ENCODE assay signal across 2 cellular contexts in the genomic region with DNA sequence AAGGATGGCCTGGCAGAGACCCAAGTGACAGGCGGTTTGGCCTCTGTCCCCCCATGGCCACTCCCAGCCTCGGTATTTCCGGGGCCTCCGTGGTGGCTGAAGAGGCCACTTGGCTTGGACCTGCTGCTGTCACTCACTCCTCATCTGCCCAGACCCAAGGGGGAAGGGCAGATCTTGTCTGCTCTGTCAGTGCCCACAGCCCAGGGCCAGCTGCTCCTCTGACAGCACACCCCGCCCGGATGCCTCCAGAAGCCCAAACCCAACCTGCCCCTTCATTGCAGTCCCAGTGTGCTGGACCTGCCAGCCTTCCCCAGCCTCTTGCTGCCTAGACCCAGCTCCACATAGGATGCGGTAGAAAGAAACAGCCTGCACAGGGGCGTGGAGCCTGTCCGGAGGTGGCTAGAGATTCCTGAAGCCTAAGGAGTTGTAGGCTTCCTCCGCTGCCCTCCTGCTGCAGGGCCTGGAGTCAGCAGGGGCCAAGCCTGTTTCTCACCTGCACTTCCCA.
A peak's percentile ranks its signal among the peaks of the same experiment; 100 is the strongest.
TF ChIP-seq lines count a peak whose summit lies in the region.

No MANE protein-coding gene starts in this region.

TF ChIP-seq in HepG2, 621 proteins besides CTCF, POLR2A, EP300 and RAD21 (continued from another document and continues in another):
- TF ChIP-seq, protein P1, sequence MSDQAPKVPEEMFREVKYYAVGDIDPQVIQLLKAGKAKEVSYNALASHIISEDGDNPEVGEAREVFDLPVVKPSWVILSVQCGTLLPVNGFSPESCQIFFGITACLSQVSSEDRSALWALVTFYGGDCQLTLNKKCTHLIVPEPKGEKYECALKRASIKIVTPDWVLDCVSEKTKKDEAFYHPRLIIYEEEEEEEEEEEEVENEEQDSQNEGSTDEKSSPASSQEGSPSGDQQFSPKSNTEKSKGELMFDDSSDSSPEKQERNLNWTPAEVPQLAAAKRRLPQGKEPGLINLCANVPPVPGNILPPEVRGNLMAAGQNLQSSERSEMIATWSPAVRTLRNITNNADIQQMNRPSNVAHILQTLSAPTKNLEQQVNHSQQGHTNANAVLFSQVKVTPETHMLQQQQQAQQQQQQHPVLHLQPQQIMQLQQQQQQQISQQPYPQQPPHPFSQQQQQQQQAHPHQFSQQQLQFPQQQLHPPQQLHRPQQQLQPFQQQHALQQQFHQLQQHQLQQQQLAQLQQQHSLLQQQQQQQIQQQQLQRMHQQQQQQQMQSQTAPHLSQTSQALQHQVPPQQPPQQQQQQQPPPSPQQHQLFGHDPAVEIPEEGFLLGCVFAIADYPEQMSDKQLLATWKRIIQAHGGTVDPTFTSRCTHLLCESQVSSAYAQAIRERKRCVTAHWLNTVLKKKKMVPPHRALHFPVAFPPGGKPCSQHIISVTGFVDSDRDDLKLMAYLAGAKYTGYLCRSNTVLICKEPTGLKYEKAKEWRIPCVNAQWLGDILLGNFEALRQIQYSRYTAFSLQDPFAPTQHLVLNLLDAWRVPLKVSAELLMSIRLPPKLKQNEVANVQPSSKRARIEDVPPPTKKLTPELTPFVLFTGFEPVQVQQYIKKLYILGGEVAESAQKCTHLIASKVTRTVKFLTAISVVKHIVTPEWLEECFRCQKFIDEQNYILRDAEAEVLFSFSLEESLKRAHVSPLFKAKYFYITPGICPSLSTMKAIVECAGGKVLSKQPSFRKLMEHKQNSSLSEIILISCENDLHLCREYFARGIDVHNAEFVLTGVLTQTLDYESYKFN (CRISPR knock-in tag; conservative IDR thresholded peaks at IDR 0.05) = peak; percentile 35; the same call in 1 of the 2 replicates
- TF ChIP-seq, protein P2, sequence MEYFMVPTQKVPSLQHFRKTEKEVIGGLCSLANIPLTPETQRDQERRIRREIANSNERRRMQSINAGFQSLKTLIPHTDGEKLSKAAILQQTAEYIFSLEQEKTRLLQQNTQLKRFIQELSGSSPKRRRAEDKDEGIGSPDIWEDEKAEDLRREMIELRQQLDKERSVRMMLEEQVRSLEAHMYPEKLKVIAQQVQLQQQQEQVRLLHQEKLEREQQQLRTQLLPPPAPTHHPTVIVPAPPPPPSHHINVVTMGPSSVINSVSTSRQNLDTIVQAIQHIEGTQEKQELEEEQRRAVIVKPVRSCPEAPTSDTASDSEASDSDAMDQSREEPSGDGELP (IDR thresholded peaks at IDR 0.05; ENCODE audit: borderline replicate concordance, low read depth) = peak; percentile 10; the same call in 1 of the 2 replicates
- TF ChIP-seq RARA (CRISPR knock-in tag; IDR thresholded peaks at IDR 0.05) (peak; percentile 13; the same call in 1 of the 2 replicates), SRSF4 (IDR thresholded peaks at IDR 0.05; ENCODE audit: low read depth, low read length, poor library complexity, severe bottlenecking) (no peak), ZMYM3 (CRISPR knock-in tag; IDR thresholded peaks at IDR 0.05) (0 out of 2 replicates have a peak, but pooled peaks have one; percentile 37), GATAD2A (CRISPR knock-in tag; IDR thresholded peaks at IDR 0.05) (0 out of 2 replicates have a peak, but pooled peaks have one; percentile 22), SALL1 (CRISPR knock-in tag; IDR thresholded peaks at IDR 0.05) (peak; percentile 44; the same call in 1 of the 2 replicates), TEAD3 (CRISPR knock-in tag; optimal IDR thresholded peaks at IDR 0.05; ENCODE audit: borderline replicate concordance) (peak; percentile 97)
- TF ChIP-seq, protein P3, sequence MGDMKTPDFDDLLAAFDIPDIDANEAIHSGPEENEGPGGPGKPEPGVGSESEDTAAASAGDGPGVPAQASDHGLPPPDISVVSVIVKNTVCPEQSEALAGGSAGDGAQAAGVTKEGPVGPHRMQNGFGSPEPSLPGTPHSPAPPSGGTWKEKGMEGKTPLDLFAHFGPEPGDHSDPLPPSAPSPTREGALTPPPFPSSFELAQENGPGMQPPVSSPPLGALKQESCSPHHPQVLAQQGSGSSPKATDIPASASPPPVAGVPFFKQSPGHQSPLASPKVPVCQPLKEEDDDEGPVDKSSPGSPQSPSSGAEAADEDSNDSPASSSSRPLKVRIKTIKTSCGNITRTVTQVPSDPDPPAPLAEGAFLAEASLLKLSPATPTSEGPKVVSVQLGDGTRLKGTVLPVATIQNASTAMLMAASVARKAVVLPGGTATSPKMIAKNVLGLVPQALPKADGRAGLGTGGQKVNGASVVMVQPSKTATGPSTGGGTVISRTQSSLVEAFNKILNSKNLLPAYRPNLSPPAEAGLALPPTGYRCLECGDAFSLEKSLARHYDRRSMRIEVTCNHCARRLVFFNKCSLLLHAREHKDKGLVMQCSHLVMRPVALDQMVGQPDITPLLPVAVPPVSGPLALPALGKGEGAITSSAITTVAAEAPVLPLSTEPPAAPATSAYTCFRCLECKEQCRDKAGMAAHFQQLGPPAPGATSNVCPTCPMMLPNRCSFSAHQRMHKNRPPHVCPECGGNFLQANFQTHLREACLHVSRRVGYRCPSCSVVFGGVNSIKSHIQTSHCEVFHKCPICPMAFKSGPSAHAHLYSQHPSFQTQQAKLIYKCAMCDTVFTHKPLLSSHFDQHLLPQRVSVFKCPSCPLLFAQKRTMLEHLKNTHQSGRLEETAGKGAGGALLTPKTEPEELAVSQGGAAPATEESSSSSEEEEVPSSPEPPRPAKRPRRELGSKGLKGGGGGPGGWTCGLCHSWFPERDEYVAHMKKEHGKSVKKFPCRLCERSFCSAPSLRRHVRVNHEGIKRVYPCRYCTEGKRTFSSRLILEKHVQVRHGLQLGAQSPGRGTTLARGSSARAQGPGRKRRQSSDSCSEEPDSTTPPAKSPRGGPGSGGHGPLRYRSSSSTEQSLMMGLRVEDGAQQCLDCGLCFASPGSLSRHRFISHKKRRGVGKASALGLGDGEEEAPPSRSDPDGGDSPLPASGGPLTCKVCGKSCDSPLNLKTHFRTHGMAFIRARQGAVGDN (CRISPR knock-in tag; IDR thresholded peaks at IDR 0.05) = peak; percentile 51

TF ChIP-seq in SK-N-SH treated with all-trans-retinoic acid at 6 μM for 48 hours, 23 proteins besides CTCF, POLR2A, EP300 and RAD21 (continued from another document):
- TF ChIP-seq, protein P4, sequence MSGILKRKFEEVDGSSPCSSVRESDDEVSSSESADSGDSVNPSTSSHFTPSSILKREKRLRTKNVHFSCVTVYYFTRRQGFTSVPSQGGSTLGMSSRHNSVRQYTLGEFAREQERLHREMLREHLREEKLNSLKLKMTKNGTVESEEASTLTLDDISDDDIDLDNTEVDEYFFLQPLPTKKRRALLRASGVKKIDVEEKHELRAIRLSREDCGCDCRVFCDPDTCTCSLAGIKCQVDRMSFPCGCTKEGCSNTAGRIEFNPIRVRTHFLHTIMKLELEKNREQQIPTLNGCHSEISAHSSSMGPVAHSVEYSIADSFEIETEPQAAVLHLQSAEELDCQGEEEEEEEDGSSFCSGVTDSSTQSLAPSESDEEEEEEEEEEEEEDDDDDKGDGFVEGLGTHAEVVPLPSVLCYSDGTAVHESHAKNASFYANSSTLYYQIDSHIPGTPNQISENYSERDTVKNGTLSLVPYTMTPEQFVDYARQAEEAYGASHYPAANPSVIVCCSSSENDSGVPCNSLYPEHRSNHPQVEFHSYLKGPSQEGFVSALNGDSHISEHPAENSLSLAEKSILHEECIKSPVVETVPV (CRISPR knock-in tag; IDR thresholded peaks at IDR 0.05) = no peak
- TF ChIP-seq, protein P5, sequence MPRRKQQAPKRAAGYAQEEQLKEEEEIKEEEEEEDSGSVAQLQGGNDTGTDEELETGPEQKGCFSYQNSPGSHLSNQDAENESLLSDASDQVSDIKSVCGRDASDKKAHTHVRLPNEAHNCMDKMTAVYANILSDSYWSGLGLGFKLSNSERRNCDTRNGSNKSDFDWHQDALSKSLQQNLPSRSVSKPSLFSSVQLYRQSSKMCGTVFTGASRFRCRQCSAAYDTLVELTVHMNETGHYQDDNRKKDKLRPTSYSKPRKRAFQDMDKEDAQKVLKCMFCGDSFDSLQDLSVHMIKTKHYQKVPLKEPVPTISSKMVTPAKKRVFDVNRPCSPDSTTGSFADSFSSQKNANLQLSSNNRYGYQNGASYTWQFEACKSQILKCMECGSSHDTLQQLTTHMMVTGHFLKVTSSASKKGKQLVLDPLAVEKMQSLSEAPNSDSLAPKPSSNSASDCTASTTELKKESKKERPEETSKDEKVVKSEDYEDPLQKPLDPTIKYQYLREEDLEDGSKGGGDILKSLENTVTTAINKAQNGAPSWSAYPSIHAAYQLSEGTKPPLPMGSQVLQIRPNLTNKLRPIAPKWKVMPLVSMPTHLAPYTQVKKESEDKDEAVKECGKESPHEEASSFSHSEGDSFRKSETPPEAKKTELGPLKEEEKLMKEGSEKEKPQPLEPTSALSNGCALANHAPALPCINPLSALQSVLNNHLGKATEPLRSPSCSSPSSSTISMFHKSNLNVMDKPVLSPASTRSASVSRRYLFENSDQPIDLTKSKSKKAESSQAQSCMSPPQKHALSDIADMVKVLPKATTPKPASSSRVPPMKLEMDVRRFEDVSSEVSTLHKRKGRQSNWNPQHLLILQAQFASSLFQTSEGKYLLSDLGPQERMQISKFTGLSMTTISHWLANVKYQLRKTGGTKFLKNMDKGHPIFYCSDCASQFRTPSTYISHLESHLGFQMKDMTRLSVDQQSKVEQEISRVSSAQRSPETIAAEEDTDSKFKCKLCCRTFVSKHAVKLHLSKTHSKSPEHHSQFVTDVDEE (CRISPR knock-in tag; IDR thresholded peaks at IDR 0.05) = peak; percentile 48; the same call in 1 of the 2 replicates
